In the genomic region with DNA sequence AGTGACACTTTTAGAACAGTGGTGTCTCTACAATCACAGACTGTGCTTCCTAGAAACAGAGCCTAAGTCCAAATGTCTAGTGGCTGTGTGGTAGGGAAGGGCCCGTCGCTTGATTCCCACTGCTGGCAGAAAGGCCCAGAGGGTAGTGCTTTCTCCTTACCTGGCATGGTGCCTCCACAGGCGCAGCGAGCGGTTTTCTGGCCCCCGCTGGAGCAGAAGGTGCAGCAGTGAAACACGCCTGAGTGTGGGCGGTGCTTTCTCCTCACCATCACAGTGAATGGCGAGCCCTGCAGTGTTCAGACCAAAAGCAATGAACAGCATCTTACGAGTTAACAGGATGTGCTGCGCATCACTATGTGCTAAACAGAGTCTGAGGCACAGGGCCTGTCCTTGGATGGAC, we compare ENCODE assay signal across 1 cellular context.
TF ChIP-seq lines count a peak whose summit lies in the region.

No MANE protein-coding gene starts in this region.

TF ChIP-seq in GM12878, 131 proteins besides CTCF, POLR2A, EP300 and RAD21:
- TF ChIP-seq BACH1 (IDR thresholded peaks at IDR 0.05; ENCODE audit: borderline replicate concordance) (no peak), NFIC (IDR thresholded peaks at IDR 0.05; ENCODE audit: low read depth, low read length) (no peak), LARP7 (IDR thresholded peaks at IDR 0.05) (no peak), ZNF24 (IDR thresholded peaks at IDR 0.05) (no peak), MEF2B (IDR thresholded peaks at IDR 0.05; ENCODE audit: partially characterized antibody, poor library complexity, severe bottlenecking) (no peak), ZNF207 (IDR thresholded peaks at IDR 0.05; ENCODE audit: borderline replicate concordance) (no peak), SP1 (IDR thresholded peaks at IDR 0.05; ENCODE audit: low read depth, low read length) (no peak), TCF12 (IDR thresholded peaks at IDR 0.05; ENCODE audit: low read depth, low read length) (no peak), ZZZ3 (IDR thresholded peaks at IDR 0.05; ENCODE audit: control insufficient read depth, insufficient read length, low read depth) (no peak), CHD2 (IDR thresholded peaks at IDR 0.05; ENCODE audit: borderline replicate concordance, low read depth, low read length) (no peak), CBX3 (IDR thresholded peaks at IDR 0.05; ENCODE audit: borderline replicate concordance, low read depth) (no peak), YY1 (IDR thresholded peaks at IDR 0.05; ENCODE audit: low read depth, low read length) (no peak), EED (IDR thresholded peaks at IDR 0.05; ENCODE audit: low read depth) (no peak)
- TF ChIP-seq, protein P1, sequence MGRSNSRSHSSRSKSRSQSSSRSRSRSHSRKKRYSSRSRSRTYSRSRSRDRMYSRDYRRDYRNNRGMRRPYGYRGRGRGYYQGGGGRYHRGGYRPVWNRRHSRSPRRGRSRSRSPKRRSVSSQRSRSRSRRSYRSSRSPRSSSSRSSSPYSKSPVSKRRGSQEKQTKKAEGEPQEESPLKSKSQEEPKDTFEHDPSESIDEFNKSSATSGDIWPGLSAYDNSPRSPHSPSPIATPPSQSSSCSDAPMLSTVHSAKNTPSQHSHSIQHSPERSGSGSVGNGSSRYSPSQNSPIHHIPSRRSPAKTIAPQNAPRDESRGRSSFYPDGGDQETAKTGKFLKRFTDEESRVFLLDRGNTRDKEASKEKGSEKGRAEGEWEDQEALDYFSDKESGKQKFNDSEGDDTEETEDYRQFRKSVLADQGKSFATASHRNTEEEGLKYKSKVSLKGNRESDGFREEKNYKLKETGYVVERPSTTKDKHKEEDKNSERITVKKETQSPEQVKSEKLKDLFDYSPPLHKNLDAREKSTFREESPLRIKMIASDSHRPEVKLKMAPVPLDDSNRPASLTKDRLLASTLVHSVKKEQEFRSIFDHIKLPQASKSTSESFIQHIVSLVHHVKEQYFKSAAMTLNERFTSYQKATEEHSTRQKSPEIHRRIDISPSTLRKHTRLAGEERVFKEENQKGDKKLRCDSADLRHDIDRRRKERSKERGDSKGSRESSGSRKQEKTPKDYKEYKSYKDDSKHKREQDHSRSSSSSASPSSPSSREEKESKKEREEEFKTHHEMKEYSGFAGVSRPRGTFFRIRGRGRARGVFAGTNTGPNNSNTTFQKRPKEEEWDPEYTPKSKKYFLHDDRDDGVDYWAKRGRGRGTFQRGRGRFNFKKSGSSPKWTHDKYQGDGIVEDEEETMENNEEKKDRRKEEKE (IDR thresholded peaks at IDR 0.05), result no peak
- TF ChIP-seq, protein P2, sequence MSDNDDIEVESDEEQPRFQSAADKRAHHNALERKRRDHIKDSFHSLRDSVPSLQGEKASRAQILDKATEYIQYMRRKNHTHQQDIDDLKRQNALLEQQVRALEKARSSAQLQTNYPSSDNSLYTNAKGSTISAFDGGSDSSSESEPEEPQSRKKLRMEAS (IDR thresholded peaks at IDR 0.05; ENCODE audit: low read depth, low read length), result no peak
- TF ChIP-seq, protein P3, sequence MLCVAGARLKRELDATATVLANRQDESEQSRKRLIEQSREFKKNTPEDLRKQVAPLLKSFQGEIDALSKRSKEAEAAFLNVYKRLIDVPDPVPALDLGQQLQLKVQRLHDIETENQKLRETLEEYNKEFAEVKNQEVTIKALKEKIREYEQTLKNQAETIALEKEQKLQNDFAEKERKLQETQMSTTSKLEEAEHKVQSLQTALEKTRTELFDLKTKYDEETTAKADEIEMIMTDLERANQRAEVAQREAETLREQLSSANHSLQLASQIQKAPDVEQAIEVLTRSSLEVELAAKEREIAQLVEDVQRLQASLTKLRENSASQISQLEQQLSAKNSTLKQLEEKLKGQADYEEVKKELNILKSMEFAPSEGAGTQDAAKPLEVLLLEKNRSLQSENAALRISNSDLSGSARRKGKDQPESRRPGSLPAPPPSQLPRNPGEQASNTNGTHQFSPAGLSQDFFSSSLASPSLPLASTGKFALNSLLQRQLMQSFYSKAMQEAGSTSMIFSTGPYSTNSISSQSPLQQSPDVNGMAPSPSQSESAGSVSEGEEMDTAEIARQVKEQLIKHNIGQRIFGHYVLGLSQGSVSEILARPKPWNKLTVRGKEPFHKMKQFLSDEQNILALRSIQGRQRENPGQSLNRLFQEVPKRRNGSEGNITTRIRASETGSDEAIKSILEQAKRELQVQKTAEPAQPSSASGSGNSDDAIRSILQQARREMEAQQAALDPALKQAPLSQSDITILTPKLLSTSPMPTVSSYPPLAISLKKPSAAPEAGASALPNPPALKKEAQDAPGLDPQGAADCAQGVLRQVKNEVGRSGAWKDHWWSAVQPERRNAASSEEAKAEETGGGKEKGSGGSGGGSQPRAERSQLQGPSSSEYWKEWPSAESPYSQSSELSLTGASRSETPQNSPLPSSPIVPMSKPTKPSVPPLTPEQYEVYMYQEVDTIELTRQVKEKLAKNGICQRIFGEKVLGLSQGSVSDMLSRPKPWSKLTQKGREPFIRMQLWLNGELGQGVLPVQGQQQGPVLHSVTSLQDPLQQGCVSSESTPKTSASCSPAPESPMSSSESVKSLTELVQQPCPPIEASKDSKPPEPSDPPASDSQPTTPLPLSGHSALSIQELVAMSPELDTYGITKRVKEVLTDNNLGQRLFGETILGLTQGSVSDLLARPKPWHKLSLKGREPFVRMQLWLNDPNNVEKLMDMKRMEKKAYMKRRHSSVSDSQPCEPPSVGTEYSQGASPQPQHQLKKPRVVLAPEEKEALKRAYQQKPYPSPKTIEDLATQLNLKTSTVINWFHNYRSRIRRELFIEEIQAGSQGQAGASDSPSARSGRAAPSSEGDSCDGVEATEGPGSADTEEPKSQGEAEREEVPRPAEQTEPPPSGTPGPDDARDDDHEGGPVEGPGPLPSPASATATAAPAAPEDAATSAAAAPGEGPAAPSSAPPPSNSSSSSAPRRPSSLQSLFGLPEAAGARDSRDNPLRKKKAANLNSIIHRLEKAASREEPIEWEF (IDR thresholded peaks at IDR 0.05; ENCODE audit: insufficient replicate concordance, low read depth, low read length), result no peak
